26 cellular contexts compared by ENCODE assay signal in genomic region chr17:63483655-63484575, GRCh38. TPM values are rescaled to one million over a fixed set of nuclear protein-coding genes. Genes with fewer than 3 reads are reported as not detected.
"Had no signal": no experiment of that assay in that cellular context is flagged by ENCODE, and none has a peak within 500 bp of the region (broad histone marks: within the 10 kb centered on the region; RNA-seq: fewer than 3 reads in every experiment).

No MANE protein-coding gene starts in this region.

- H3K9me3 Mint-ChIP-seq: activated naive CD4-positive, alpha-beta T cell treated with anti-CD3 and anti-CD28 coated beads, Interleukin-2, amount 50 U/mL, for 24 hours; T-helper 1 cell treated with Interleukin-12 subunit alpha and Interleukin-12 subunit beta and Interleukin-4 antibody, amounts not matched to agents 30 μg/mL and 1 μg/mL, for 36 hours; WTC11 had no signal

- H3K4me3 Mint-ChIP-seq: activated CD8-positive, alpha-beta T cell treated with anti-CD3 and anti-CD28 coated beads, Interleukin-2, amount 10 ng/mL, durations not matched to agents 7 days and 5 days; activated naive CD4-positive, alpha-beta T cell treated with anti-CD3 and anti-CD28 coated beads, Interleukin-2, amount 50 U/mL, for 24 hours; T-helper 1 cell treated with Interleukin-12 subunit alpha and Interleukin-12 subunit beta and Interleukin-4 antibody, amounts not matched to agents 30 μg/mL and 1 μg/mL, for 36 hours; WTC11 had no signal

- H3K27me3 ChIP-seq: breast epithelium, Peyer's patch, SJCRH30 had no signal

- H3K4me3 ChIP-seq: breast epithelium, Peyer's patch, SJCRH30 had no signal

- H3K27ac Mint-ChIP-seq: activated CD8-positive, alpha-beta T cell treated with anti-CD3 and anti-CD28 coated beads, Interleukin-2, amount 10 ng/mL, durations not matched to agents 7 days and 5 days; activated naive CD4-positive, alpha-beta T cell treated with anti-CD3 and anti-CD28 coated beads, Interleukin-2, amount 50 U/mL, for 24 hours; T-helper 1 cell treated with Interleukin-12 subunit alpha and Interleukin-12 subunit beta and Interleukin-4 antibody, amounts not matched to agents 30 μg/mL and 1 μg/mL, for 36 hours had no signal

- DNase-seq: activated CD4-positive, alpha-beta T cell treated with anti-CD3 and anti-CD28 coated beads for 48 hours; activated CD4-positive, alpha-beta T cell treated with anti-CD3 and anti-CD28 coated beads, Interleukin-2, amount 50 U/mL, for 4 hours; activated CD4-positive, CD25-positive, alpha-beta regulatory T cell treated with anti-CD3 and anti-CD28 coated beads, Interleukin-2, amount 50 U/mL, for 72 hours; activated CD8-positive, alpha-beta memory T cell treated with anti-CD3 and anti-CD28 coated beads, Interleukin-2, amount 50 U/mL, for 48 hours; activated CD8-positive, alpha-beta T cell treated with anti-CD3 and anti-CD28 coated beads, Interleukin-2, amount 10 ng/mL, durations not matched to agents 7 days and 5 days; activated naive CD4-positive, alpha-beta T cell; activated T-cell treated with anti-CD3 and anti-CD28 coated beads, Interleukin-2, amount 50 U/mL, for 1 hour; caudate nucleus; KG1; NCI-H1048; NCI-H1930; NCI-H2171; NCI-H2227 treated with DMSO at 0.1 percent for 48 hours; NCI-H446 treated with DMSO at 0.1 percent for 48 hours; Peyer's patch; Right ventricle myocardium superior; T-helper 9 cell had no signal

- H3K4me1 Mint-ChIP-seq: activated naive CD4-positive, alpha-beta T cell treated with anti-CD3 and anti-CD28 coated beads, Interleukin-2, amount 50 U/mL, for 24 hours had no signal

- H3K36me3 ChIP-seq: breast epithelium, SJCRH30 had no signal

- H3K9me3 ChIP-seq: breast epithelium, Peyer's patch, SJCRH30 had no signal

- H3K27ac ChIP-seq: breast epithelium, Peyer's patch, RWPE1, SJCRH30 had no signal

- H3K36me3 Mint-ChIP-seq: activated naive CD4-positive, alpha-beta T cell treated with anti-CD3 and anti-CD28 coated beads, Interleukin-2, amount 50 U/mL, for 24 hours; WTC11 had no signal

- ATAC-seq: activated CD8-positive, alpha-beta T cell treated with anti-CD3 and anti-CD28 coated beads, Interleukin-2, amount 10 ng/mL, durations not matched to agents 7 days and 5 days had no signal

- H3K4me1 ChIP-seq: breast epithelium, SJCRH30 had no signal

RNA-seq across cellular contexts. Expression of gene CYB561, which starts 37.8 kb away (rescaled TPM):
- total RNA-seq: SJCRH30 had no signal

RNA-seq across cellular contexts. Expression of gene KCNH6, which starts 39.2 kb away (rescaled TPM):
- total RNA-seq: activated CD8-positive, alpha-beta T cell treated with anti-CD3 and anti-CD28 coated beads, Interleukin-2, amount 10 ng/mL, durations not matched to agents 7 days and 5 days; aorta; breast epithelium; LHCN-M2; M059J; Right ventricle myocardium superior; SJCRH30 had no signal
- polyA plus RNA-seq: aorta had no signal
